In genomic region chr4:69181519-69181918, GRCh38 we compare ENCODE assay signal across 19 cellular contexts. TPM values are rescaled to one million over a fixed set of nuclear protein-coding genes. Genes with fewer than 3 reads are reported as not detected.
"Had no signal": no experiment of that assay in that cellular context is flagged by ENCODE, and none has a peak within 500 bp of the region (broad histone marks: within the 10 kb centered on the region; RNA-seq: fewer than 3 reads in every experiment).

No MANE protein-coding gene starts in this region.

RNA-seq across cellular contexts. Expression of gene UGT2B11, which starts 33.0 kb away (rescaled TPM):
- total RNA-seq: activated naive CD4-positive, alpha-beta T cell treated with anti-CD3 and anti-CD28 coated beads for 36 hours; activated naive CD4-positive, alpha-beta T cell treated with anti-CD3 and anti-CD28 coated beads, Interleukin-2, amount 50 U/mL, for 72 hours; activated naive CD8-positive, alpha-beta T cell treated with anti-CD3 and anti-CD28 coated beads for 36 hours; activated naive CD8-positive, alpha-beta T cell treated with anti-CD3 and anti-CD28 coated beads, Interleukin-2, amount 10 ng/mL, durations not matched to agents 7 days and 5 days; activated T-cell treated with anti-CD3 and anti-CD28 coated beads, Interleukin-2, amount 50 U/mL, for 4 hours; activated T-cell treated with anti-CD3 and anti-CD28 coated beads, Interleukin-2, amount 50 U/mL, for 72 hours; activated T-helper 1 cell treated with anti-CD3 and anti-CD28 coated beads, Interleukin-12 subunit alpha, Interleukin-12 subunit beta, Interleukin-2, Interleukin-4 antibody, amounts not matched to agents 30 ng/mL and 10 ng/mL and 1 ng/mL, durations not matched to agents 14 hours and 24 hours and 36 hours; activated T-helper 17 cell treated with anti-CD3 and anti-CD28 coated beads, Interleukin-2, amount 50 U/mL, for 72 hours; activated T-helper 2 cell treated with anti-CD3 and anti-CD28 coated beads, Interferon-gamma antibody, Interleukin-2, Interleukin-4, amounts not matched to agents 10 μg/mL and 5 μg/mL and 100 μg/mL, durations not matched to agents 14 hours and 24 hours and 36 hours; aorta; ascending aorta; astrocyte; bronchial epithelial cell; cardiac muscle cell; cardiac septum; cerebellum; chondrocyte had no signal
- polyA plus RNA-seq: adipose tissue, adrenal gland, aorta, cardiac muscle cell had no signal
